ENCODE assay signal across 17 cellular contexts in the genomic region with DNA sequence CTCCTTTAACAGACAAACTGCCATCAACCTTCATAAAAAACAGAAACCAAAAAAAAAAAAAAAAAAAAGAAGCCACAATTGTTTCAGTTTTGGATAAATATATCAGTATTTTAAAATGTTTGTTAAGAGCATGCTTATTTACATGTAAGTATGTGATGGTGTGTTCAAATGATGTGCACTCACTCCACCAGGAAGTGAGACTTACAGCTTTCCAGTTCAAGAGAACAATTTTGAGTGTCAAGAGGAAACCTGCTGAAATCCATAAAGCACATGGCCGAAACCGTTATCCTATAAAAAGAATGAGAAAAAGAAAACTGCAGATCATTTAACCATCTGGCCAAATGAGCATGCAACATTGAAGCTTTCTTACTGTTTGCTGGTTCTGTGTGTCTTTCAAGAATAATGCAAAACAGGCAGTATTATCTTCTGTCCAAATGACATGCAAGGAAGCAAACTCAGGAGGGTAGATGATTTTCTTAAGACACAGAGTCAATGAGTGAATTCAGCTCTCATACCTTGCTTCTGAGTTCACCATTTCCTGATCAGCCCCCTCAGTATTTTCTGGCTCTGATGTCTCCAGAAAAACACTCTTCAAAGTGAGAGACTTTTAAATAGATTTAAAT.
DNase-seq lines count a peak whose midpoint lies in the region; ATAC-seq and TF ChIP-seq lines count a peak whose summit lies in the region.
"Had no signal": no experiment of that assay in that cellular context is flagged by ENCODE, and none has a peak within 500 bp of the region (broad histone marks: within the 10 kb centered on the region; RNA-seq: fewer than 3 reads in every experiment).

No MANE protein-coding gene starts in this region.

- TF ChIP-seq POLR2A in GM18505 (IDR thresholded peaks at IDR 0.05; ENCODE audit: borderline replicate concordance, extremely low read depth, insufficient read depth, insufficient read length): no peak

- peak; percentile 65 for ATAC-seq in GM18505 (IDR thresholded peaks at IDR 0.05; ENCODE audit: unreplicated experiment)
- ATAC-seq in GM19397 (IDR thresholded peaks at IDR 0.05; ENCODE audit: unreplicated experiment): peak; percentile 64
- ATAC-seq in HG02678 (IDR thresholded peaks at IDR 0.05; ENCODE audit: unreplicated experiment): peak; percentile 66
- ATAC-seq in HG03520 (IDR thresholded peaks at IDR 0.05; ENCODE audit: unreplicated experiment): peak; percentile 47
- no peak for ATAC-seq in activated CD4-positive, CD25-positive, alpha-beta regulatory T cell treated with anti-CD3 and anti-CD28 coated beads, Interleukin-2, amount 50 U/mL, for 24 hours
- ATAC-seq: activated T-cell treated with anti-CD3 and anti-CD28 coated beads, Interleukin-2, amount 50 U/mL, for 72 hours; HCT116; heart left ventricle; K562; left ventricle myocardium superior; upper lobe of right lung had no signal

- DNase-seq in superior temporal gyrus (ENCODE audit: extremely low spot score): no peak
- no peak for DNase-seq in glomerular visceral epithelial cell (ENCODE audit: extremely low spot score)
- no peak for DNase-seq in COLO668 (lab: John Stamatoyannopoulos, UW; ENCODE audit: unreplicated experiment)
- DNase-seq: activated T-cell treated with anti-CD3 and anti-CD28 coated beads, Interleukin-2, amount 50 U/mL, for 72 hours; brain microvascular endothelial cell; heart left ventricle; left ventricle myocardium superior; NCI-H2081 treated with DMSO at 0.1 percent for 48 hours; nephron progenitor cell; upper lobe of right lung had no signal

Comparison
In these comparisons a context has a peak if more than half of its experiments do, and no peak if none do; other contexts are left out.
1. ATAC-seq: peak in GM18505 (single experiment), GM19397 (single experiment), HG02678 (single experiment) and HG03520 (single experiment); none in activated CD4-positive, CD25-positive, alpha-beta regulatory T cell treated with anti-CD3 and anti-CD28 coated beads, Interleukin-2, amount 50 U/mL, for 24 hours (0 of 2).